ENCODE assay signal across 26 cellular contexts in genomic region chr10:128438417-128439063, GRCh38.
"Had no signal": no experiment of that assay in that cellular context is flagged by ENCODE, and none has a peak within 500 bp of the region (broad histone marks: within the 10 kb centered on the region; RNA-seq: fewer than 3 reads in every experiment).

No MANE protein-coding gene starts in this region.

- H3K27me3 Mint-ChIP-seq: activated CD4-positive, alpha-beta memory T cell treated with anti-CD3 and anti-CD28 coated beads, Interleukin-2, amount 10 ng/mL, durations not matched to agents 7 days and 5 days; activated naive CD8-positive, alpha-beta T cell treated with anti-CD3 and anti-CD28 coated beads, Interleukin-2, amount 10 ng/mL, durations not matched to agents 7 days and 5 days had no signal

- H3K36me3 ChIP-seq: cardiac muscle cell, left lung, tibial artery had no signal

- H3K9me3 ChIP-seq: left lung, tibial artery had no signal

- H3K4me3 ChIP-seq: cardiac muscle cell, hepatocyte, left lung, tibial artery had no signal

- H3K4me1 Mint-ChIP-seq: activated CD4-positive, alpha-beta memory T cell treated with anti-CD3 and anti-CD28 coated beads, Interleukin-2, amount 10 ng/mL, durations not matched to agents 7 days and 5 days; activated naive CD8-positive, alpha-beta T cell treated with anti-CD3 and anti-CD28 coated beads, Interleukin-2, amount 10 ng/mL, durations not matched to agents 7 days and 5 days; immature natural killer cell; nephron; stimulated activated naive CD8-positive, alpha-beta T cell treated with anti-CD3 and anti-CD28 coated beads, Interleukin-15, amount 100 ng/mL, for 72 hours; T-helper 17 cell had no signal

- ATAC-seq: activated T-cell treated with anti-CD3 and anti-CD28 coated beads, Interleukin-2, amount 50 U/mL, for 72 hours; foreskin keratinocyte; left lung; right cardiac atrium; stimulated activated naive CD8-positive, alpha-beta T cell treated with anti-CD3 and anti-CD28 coated beads, Interleukin-15, amount 100 ng/mL, for 72 hours; T-helper 17 cell had no signal

- H3K36me3 Mint-ChIP-seq: activated naive CD8-positive, alpha-beta T cell treated with anti-CD3 and anti-CD28 coated beads, Interleukin-2, amount 10 ng/mL, durations not matched to agents 7 days and 5 days; immature natural killer cell had no signal

- DNase-seq: activated CD4-positive, alpha-beta memory T cell treated with anti-CD3 and anti-CD28 coated beads, Interleukin-2, amount 10 ng/mL, durations not matched to agents 7 days and 5 days; activated CD4-positive, alpha-beta T cell treated with anti-CD3 and anti-CD28 coated beads for 4 hours; activated CD4-positive, CD25-positive, alpha-beta regulatory T cell; activated effector memory CD4-positive, alpha-beta T cell treated with Interleukin-2 at 50 U/mL for 16 hours; activated naive CD4-positive, alpha-beta T cell treated with anti-CD3 and anti-CD28 coated beads for 36 hours; activated naive CD8-positive, alpha-beta T cell treated with anti-CD3 and anti-CD28 coated beads, Interleukin-2, amount 10 ng/mL, durations not matched to agents 7 days and 5 days; activated T-cell treated with anti-CD3 and anti-CD28 coated beads, Interleukin-2, amount 50 U/mL, for 72 hours; amniotic stem cell; effector CD4-positive, alpha-beta T cell; foreskin keratinocyte; glutamatergic neuron; immature natural killer cell; kidney glomerular epithelial cell; left lung; midbrain; nucleus accumbens; right cardiac atrium; stimulated activated CD4-positive, alpha-beta T cell treated with anti-CD3 and anti-CD28 coated beads, Interleukin-1b, Interleukin-23, amount 100 ng/mL, for 48 hours; stimulated activated naive CD8-positive, alpha-beta T cell treated with anti-CD3 and anti-CD28 coated beads, Interleukin-15, amount 100 ng/mL, for 72 hours; SW 1271; T-helper 17 cell; tibial artery had no signal

- H3K4me3 Mint-ChIP-seq: activated CD4-positive, alpha-beta memory T cell treated with anti-CD3 and anti-CD28 coated beads, Interleukin-2, amount 10 ng/mL, durations not matched to agents 7 days and 5 days; activated naive CD4-positive, alpha-beta T cell treated with anti-CD3 and anti-CD28 coated beads for 36 hours; activated naive CD8-positive, alpha-beta T cell treated with anti-CD3 and anti-CD28 coated beads, Interleukin-2, amount 10 ng/mL, durations not matched to agents 7 days and 5 days; activated T-cell treated with anti-CD3 and anti-CD28 coated beads, Interleukin-2, amount 50 U/mL, for 72 hours; immature natural killer cell; nephron; stimulated activated naive CD8-positive, alpha-beta T cell treated with anti-CD3 and anti-CD28 coated beads, Interleukin-15, amount 100 ng/mL, for 72 hours; T-helper 17 cell had no signal

- H3K27ac Mint-ChIP-seq: activated CD4-positive, alpha-beta memory T cell treated with anti-CD3 and anti-CD28 coated beads, Interleukin-2, amount 10 ng/mL, durations not matched to agents 7 days and 5 days; activated naive CD4-positive, alpha-beta T cell treated with anti-CD3 and anti-CD28 coated beads for 36 hours; activated naive CD8-positive, alpha-beta T cell treated with anti-CD3 and anti-CD28 coated beads, Interleukin-2, amount 10 ng/mL, durations not matched to agents 7 days and 5 days; activated T-cell treated with anti-CD3 and anti-CD28 coated beads, Interleukin-2, amount 50 U/mL, for 72 hours; immature natural killer cell; nephron; stimulated activated naive CD8-positive, alpha-beta T cell treated with anti-CD3 and anti-CD28 coated beads, Interleukin-15, amount 100 ng/mL, for 72 hours; T-helper 17 cell had no signal

- H3K9me3 Mint-ChIP-seq: activated naive CD4-positive, alpha-beta T cell treated with anti-CD3 and anti-CD28 coated beads for 36 hours; immature natural killer cell had no signal

- H3K27ac ChIP-seq: cardiac muscle cell, foreskin keratinocyte, hepatocyte, left lung, parathyroid adenoma, tibial artery had no signal

- H3K4me1 ChIP-seq: foreskin keratinocyte, left lung, parathyroid adenoma, tibial artery had no signal

- H3K27me3 ChIP-seq: cardiac muscle cell, foreskin keratinocyte had no signal
